Comparison of ENCODE assay signal across 11 cellular contexts in the genomic region with DNA sequence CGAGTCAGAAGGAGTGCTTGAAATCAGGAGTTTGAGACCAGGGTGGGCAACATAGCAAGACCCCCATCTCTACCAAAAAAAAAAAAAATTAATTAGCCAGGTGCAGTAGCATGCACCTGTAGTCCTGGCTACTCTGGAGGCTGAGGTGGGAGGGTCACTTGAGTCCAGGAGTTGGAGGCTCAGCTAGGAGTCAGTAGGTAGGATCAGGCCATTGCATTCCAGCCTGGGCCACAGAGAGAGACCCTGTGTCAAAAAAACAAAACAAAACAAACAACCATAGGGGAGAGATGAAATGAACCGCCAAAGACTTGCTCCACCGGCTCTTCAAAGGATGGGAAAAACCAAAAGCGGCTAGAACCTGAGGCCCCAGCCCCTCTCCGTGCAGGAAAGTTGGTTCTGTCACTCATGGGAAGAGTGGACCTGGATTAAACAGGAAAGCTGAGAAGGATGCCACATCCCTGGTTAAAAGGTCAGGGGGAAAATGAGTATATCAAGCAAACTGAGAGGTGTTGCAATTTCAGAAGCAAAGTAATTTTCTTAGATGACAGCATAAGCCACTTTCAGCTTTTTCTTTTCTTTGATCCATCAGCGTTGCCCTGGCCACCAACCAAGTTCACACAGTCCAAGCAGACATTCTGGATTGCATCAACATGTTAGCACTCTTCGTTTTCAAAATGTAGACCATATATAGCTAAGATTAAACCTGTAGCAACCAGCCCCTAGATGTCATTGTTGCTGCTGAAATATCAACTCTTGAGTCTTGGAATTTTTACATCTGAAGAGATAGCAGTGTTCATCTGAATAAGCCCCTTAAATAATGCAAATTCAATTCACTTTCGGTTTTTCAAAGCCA. TPM values are rescaled to one million over a fixed set of nuclear protein-coding genes. Genes with fewer than 3 reads are reported as not detected.
A peak's percentile ranks its signal among the peaks of the same experiment; 100 is the strongest.
DNase-seq lines count a peak whose midpoint lies in the region; ATAC-seq and TF ChIP-seq lines count a peak whose summit lies in the region.
"Had no signal": no experiment of that assay in that cellular context is flagged by ENCODE, and none has a peak within 500 bp of the region (broad histone marks: within the 10 kb centered on the region; RNA-seq: fewer than 3 reads in every experiment).

No MANE protein-coding gene starts in this region.

- H3K9ac ChIP-seq in Loucy (ENCODE audit: low read depth, low read length, poor library complexity, severe bottlenecking) = no peak overlapping the region

- DNase-seq in ascending aorta (ENCODE audit: low spot score in 2 of 2) (no peak), left ventricle myocardium inferior (peak; percentile 34), superior temporal gyrus (ENCODE audit: extremely low spot score) (peak; percentile 60), COLO829 (ENCODE audit: low spot score) (no peak), mesenteric fat pad (ENCODE audit: low spot score) (no peak)
- DNase-seq in effector CD4-positive, alpha-beta T cell = no peak
- DNase-seq: activated T-cell treated with anti-CD3 and anti-CD28 coated beads, Interleukin-2, amount 50 U/mL, for 48 hours; KG1 had no signal

- H3K36me3 ChIP-seq in Loucy (ENCODE audit: insufficient read depth, low read length) (no peaks in the 10 kb centered on the region), ascending aorta (no peaks in the 10 kb centered on the region), left ventricle myocardium inferior (no peaks in the 10 kb centered on the region)

- H2AFZ ChIP-seq in Loucy (ENCODE audit: low read length) = no peak overlapping the region

- H3K27ac ChIP-seq in ascending aorta (peak overlapping the region in 1 of 2 donors; percentile 61), left ventricle myocardium inferior (replicated peaks) (peak overlapping the region; percentile 54)

- H3F3A ChIP-seq in Loucy (ENCODE audit: low read depth) = no peaks in the 10 kb centered on the region

- H3K4me1 ChIP-seq in Loucy (ENCODE audit: insufficient read depth, low read length, poor library complexity, severe bottlenecking) = no peaks in the 10 kb centered on the region
- peaks cover 0 to 6% of the 10 kb centered on the region in 2 donors for H3K4me1 ChIP-seq in ascending aorta
- H3K4me1 ChIP-seq in left ventricle myocardium inferior = peaks cover 7% of the 10 kb centered on the region

- TF ChIP-seq CTCF in Loucy (conservative IDR thresholded peaks at IDR 0.05; ENCODE audit: low read length) (peak; percentile 35), ascending aorta (IDR thresholded peaks at IDR 0.05) (peak in 1 of 3 experiments; percentile 38), left ventricle myocardium inferior (IDR thresholded peaks at IDR 0.05; ENCODE audit: borderline replicate concordance) (no peak)

- H3K9me3 ChIP-seq in Loucy (ENCODE audit: insufficient read depth, low read depth, low read length) (no peaks in the 10 kb centered on the region), ascending aorta (no peaks in the 10 kb centered on the region), left ventricle myocardium inferior (replicated peaks) (no peaks in the 10 kb centered on the region)

- no peak for ATAC-seq in HG03457 (IDR thresholded peaks at IDR 0.05; ENCODE audit: unreplicated experiment)

- no peaks in the 10 kb centered on the region for H3K79me2 ChIP-seq in Loucy (ENCODE audit: insufficient read depth, low read length)

- H4K20me1 ChIP-seq in Loucy (ENCODE audit: insufficient read depth, low read length, poor library complexity, severe bottlenecking) = no peaks in the 10 kb centered on the region

- intact Hi-C loops in ascending aorta (cut with DNase I) (loop anchor here (5.0 to 10.0 kb wide), 2 partner anchors 41 to 128 kb away; no protein-coding TSS in a partner anchor), left ventricle myocardium inferior (cut with micrococcal nuclease) (no loop called here)

- H3K27me3 ChIP-seq in Loucy (ENCODE audit: insufficient read depth, low read length, poor library complexity, severe bottlenecking) = no peaks in the 10 kb centered on the region
- no peaks in the 10 kb centered on the region for H3K27me3 ChIP-seq in ascending aorta
- peaks cover 14% of the 10 kb centered on the region for H3K27me3 ChIP-seq in left ventricle myocardium inferior (ENCODE audit: low read depth)

- no peaks in the 10 kb centered on the region for H3K9me2 ChIP-seq in Loucy (replicated peaks; ENCODE audit: low read depth, low read length)

- no peak overlapping the region for H3K4me3 ChIP-seq in Loucy (ENCODE audit: low read length, poor library complexity, severe bottlenecking)
- peak overlapping the region; percentile 10 to 42 for H3K4me3 ChIP-seq in ascending aorta
- H3K4me3 ChIP-seq in left ventricle myocardium inferior = peak overlapping the region; percentile 57
- H3K4me3 ChIP-seq: lung had no signal

- H3K4me2 ChIP-seq in Loucy (ENCODE audit: low read depth, low read length, poor library complexity, severe bottlenecking) = no peak overlapping the region

RNA-seq across cellular contexts. Expression of a gene that starts 8.9 kb away (rescaled TPM):
- total RNA-seq in ascending aorta (6.4 TPM), left ventricle myocardium inferior (17.7 TPM), mesenteric fat pad (15.8 TPM)

Comparison
In these comparisons a context has a peak if more than half of its experiments do, and no peak if none do; other contexts are left out.
1. DNase-seq: peak in left ventricle myocardium inferior (single experiment) and superior temporal gyrus (single experiment); none in ascending aorta (0 of 2), COLO829 (single experiment), mesenteric fat pad (single experiment) and effector CD4-positive, alpha-beta T cell (single experiment).